Comparison of ENCODE assay signal across 8 cellular contexts in genomic region chr17:63601439-63602371, GRCh38. TPM values are rescaled to one million over a fixed set of nuclear protein-coding genes. Genes with fewer than 3 reads are reported as not detected.
A peak's percentile ranks its signal among the peaks of the same experiment; 100 is the strongest.
DNase-seq lines count a peak whose midpoint lies in the region; ATAC-seq and TF ChIP-seq lines count a peak whose summit lies in the region.

No MANE protein-coding gene starts in this region.

- H3K36me3 ChIP-seq in adipocyte (ENCODE audit: control insufficient read depth, insufficient read depth, low read length, severe bottlenecking) (peaks cover 24% of the 10 kb centered on the region), testis (ENCODE audit: low read depth, missing control alignments) (no peaks in the 10 kb centered on the region)

- peak overlapping the region; percentile 92 for H3K9ac ChIP-seq in adipocyte (ENCODE audit: low read length)

- H3K27me3 ChIP-seq in adipocyte (replicated peaks; ENCODE audit: control insufficient read depth, insufficient read depth, low read length) (no peaks in the 10 kb centered on the region), testis (no peaks in the 10 kb centered on the region)

- H3K4me3 ChIP-seq in adipocyte (ENCODE audit: low read length) (peak overlapping the region; percentile 87), testis (peak overlapping the region; percentile 79 to 82)

- H3K9me3 ChIP-seq in adipocyte (ENCODE audit: control insufficient read depth, low read length) = no peaks in the 10 kb centered on the region
- H3K9me3 ChIP-seq in testis = no peaks in the 10 kb centered on the region

- intact Hi-C loops in testis (cut with DNase I; ENCODE audit: low total_unique reads) = no loop called here

- peak overlapping the region; percentile 95 for H3K27ac Mint-ChIP-seq in activated naive CD4-positive, alpha-beta T cell treated with anti-CD3 and anti-CD28 coated beads, Interleukin-2, amount 50 U/mL, for 24 hours

- ATAC-seq in HG03108 (IDR thresholded peaks at IDR 0.05; ENCODE audit: unreplicated experiment) (no peak), HG03354 (IDR thresholded peaks at IDR 0.05; ENCODE audit: poor library complexity, severe bottlenecking, unreplicated experiment) (no peak)

- H3K27me3 Mint-ChIP-seq in activated naive CD4-positive, alpha-beta T cell treated with anti-CD3 and anti-CD28 coated beads, Interleukin-2, amount 50 U/mL, for 24 hours = no peaks in the 10 kb centered on the region

- H3K27ac ChIP-seq in testis = peak overlapping the region; percentile 28 to 81

- TF ChIP-seq POLR2A in testis (IDR thresholded peaks at IDR 0.05) = no peak

- no peaks in the 10 kb centered on the region for H3K9me3 Mint-ChIP-seq in activated naive CD4-positive, alpha-beta T cell treated with anti-CD3 and anti-CD28 coated beads, Interleukin-2, amount 50 U/mL, for 24 hours

- TF ChIP-seq CTCF in testis (IDR thresholded peaks at IDR 0.05) = no peak

- no peak for DNase-seq in activated naive CD4-positive, alpha-beta T cell treated with anti-CD3 and anti-CD28 coated beads, Interleukin-2, amount 50 U/mL, for 16 hours
- DNase-seq in adipocyte (ENCODE audit: low read depth) (peak; percentile 29), iris pigment epithelial cell (ENCODE audit: low read depth) (peak; percentile 27), testis (no peak)
- no peak for DNase-seq in stimulated activated CD8-positive, alpha-beta memory T cell treated with anti-CD3 and anti-CD28 coated beads, Interleukin-4, amount 100 ng/mL, for 48 hours

- peaks cover 26% of the 10 kb centered on the region for H3K4me1 Mint-ChIP-seq in activated naive CD4-positive, alpha-beta T cell treated with anti-CD3 and anti-CD28 coated beads, Interleukin-2, amount 50 U/mL, for 24 hours

- WGBS in testis, 2 donors = 39 to 44% methylated on average over 9 of the region's 9 CpGs

- peak overlapping the region; percentile 98 for H3K4me3 Mint-ChIP-seq in activated naive CD4-positive, alpha-beta T cell treated with anti-CD3 and anti-CD28 coated beads, Interleukin-2, amount 50 U/mL, for 24 hours

- H3K36me3 Mint-ChIP-seq in activated naive CD4-positive, alpha-beta T cell treated with anti-CD3 and anti-CD28 coated beads, Interleukin-2, amount 50 U/mL, for 24 hours = peaks cover 6% of the 10 kb centered on the region

- H3K4me1 ChIP-seq in adipocyte (ENCODE audit: control insufficient read depth, insufficient read depth, low read length) = peaks cover 16% of the 10 kb centered on the region
- peaks cover 14% of the 10 kb centered on the region for H3K4me1 ChIP-seq in testis

RNA-seq across cellular contexts. Expression of gene TACO1, which starts 1.0 kb away (rescaled TPM):
- 10 to 100 TPM; 19.2 to 22.3 TPM for total RNA-seq in testis
- 28.0 TPM for polyA plus RNA-seq in testis (ENCODE audit: insufficient read depth, low read depth, low replicate concordance)

RNA-seq across cellular contexts. Expression of gene MAP3K3, which starts 20.5 kb away (rescaled TPM):
- 10 to 100 TPM; 57.5 to 57.7 TPM for total RNA-seq in testis
- polyA plus RNA-seq in testis (ENCODE audit: insufficient read depth, low read depth, low replicate concordance) = 46.0 TPM

RNA-seq across cellular contexts. Expression of gene DCAF7, which starts 51.4 kb away (rescaled TPM):
- total RNA-seq in testis = 10 to 100 TPM; 51.7 to 66.8 TPM
- 164 TPM for polyA plus RNA-seq in testis (ENCODE audit: insufficient read depth, low read depth, low replicate concordance)

Comparison
In these comparisons a context has a peak if more than half of its experiments do, and no peak if none do; other contexts are left out.
1. DNase-seq: peak in adipocyte (single experiment) and iris pigment epithelial cell (single experiment); none in activated naive CD4-positive, alpha-beta T cell treated with anti-CD3 and anti-CD28 coated beads, Interleukin-2, amount 50 U/mL, for 16 hours (single experiment), testis (single experiment) and stimulated activated CD8-positive, alpha-beta memory T cell treated with anti-CD3 and anti-CD28 coated beads, Interleukin-4, amount 100 ng/mL, for 48 hours (single experiment).